Comparison of ENCODE assay signal across 21 cellular contexts in genomic region chr17:11388061-11388460, GRCh38.
DNase-seq lines count a peak whose midpoint lies in the region; ATAC-seq, FAIRE-seq and TF ChIP-seq lines count a peak whose summit lies in the region.
"Had no signal": no experiment of that assay in that cellular context is flagged by ENCODE, and none has a peak within 500 bp of the region (broad histone marks: within the 10 kb centered on the region; RNA-seq: fewer than 3 reads in every experiment).

No MANE protein-coding gene starts in this region.

- no peaks in the 10 kb centered on the region for H3K79me1 ChIP-seq in mesendoderm (ENCODE audit: low read length)

- no peaks in the 10 kb centered on the region for H3K9me1 ChIP-seq in K562 (ENCODE audit: control insufficient read depth, insufficient read depth, low read length)

- ATAC-seq in K562: no peak

- peak; percentile 3 for DNase-seq in DMS 273 (lab: John Stamatoyannopoulos, UW; ENCODE audit: unreplicated experiment)
- DNase-seq in DMS 273 treated with DMSO at 0.1 percent for 48 hours (lab: John Stamatoyannopoulos, UW): no peak
- peak in 1 of 4 experiments; percentile 0 for DNase-seq in K562 (ENCODE audit: extremely low read depth in 1 of 4, low spot score in 3 of 4)
- DNase-seq in mesendoderm: peak; percentile 49
- no peak for DNase-seq in NCI-H345 (lab: John Stamatoyannopoulos, UW)
- DNase-seq in CD4-positive, alpha-beta memory T cell: no peak
- DNase-seq: CD4-positive, CD25-positive, alpha-beta regulatory T cell; CD8-positive, alpha-beta memory T cell; DMS153; DND-41; GOT3 had no signal

- H2BK5ac ChIP-seq in mesendoderm (ENCODE audit: low read length): no peak overlapping the region

- peak overlapping the region in 1 of 7 donors; percentile 38 for H3K27ac Mint-ChIP-seq in CD4-positive, alpha-beta memory T cell
- H3K27ac Mint-ChIP-seq: B cell; CD4-positive, CD25-positive, alpha-beta regulatory T cell; CD8-positive, alpha-beta memory T cell had no signal

- CTCF ChIA-PET in K562 (lab: Yijun Ruan, JAX; ENCODE audit: low intra/inter-chr PET ratio): no interaction called here
- CTCF ChIA-PET in CD4-positive, alpha-beta memory T cell (lab: Charles Lee; ENCODE audit: partially characterized antibody): no interaction called here

- in situ Hi-C loops in K562 (cut with MboI): no loop called here

- H3K27me3 Mint-ChIP-seq in CD4-positive, alpha-beta memory T cell: peaks cover 0 to 2% of the 10 kb centered on the region in 2 donors
- H3K27me3 Mint-ChIP-seq: B cell; CD4-positive, CD25-positive, alpha-beta regulatory T cell had no signal

- H3K18ac ChIP-seq in mesendoderm (ENCODE audit: low read length): no peak overlapping the region

- 0% methylated on average over 4 of the region's 6 CpGs for WGBS in K562 (ENCODE audit: insufficient coverage, low coverage, missing lambda C conversion rate)
- no CpG with 5 or more reads among the region's 6 CpGs for WGBS in mesendoderm (ENCODE audit: extremely low coverage, insufficient coverage, low lambda C conversion rate)

- no peaks in the 10 kb centered on the region for H3K4me1 Mint-ChIP-seq in CD4-positive, alpha-beta memory T cell
- H3K4me1 Mint-ChIP-seq: B cell; CD4-positive, CD25-positive, alpha-beta regulatory T cell; CD8-positive, alpha-beta memory T cell had no signal

- H4K8ac ChIP-seq in mesendoderm (ENCODE audit: low read depth, low read length): no peak overlapping the region

- no peak overlapping the region for H2AFZ ChIP-seq in K562 (ENCODE audit: low read depth, low read length)

- H3K56ac ChIP-seq in mesendoderm (ENCODE audit: low read length): no peak overlapping the region

- TF ChIP-seq RAD21 in K562 (CRISPR knock-in tag; conservative IDR thresholded peaks at IDR 0.05 in 1 of 2, IDR thresholded peaks at IDR 0.05 in 1 of 2): no peak

- POLR2A ChIA-PET in K562 (lab: Yijun Ruan, JAX): no interaction called here
- POLR2A ChIA-PET in CD4-positive, alpha-beta memory T cell (lab: Charles Lee; ENCODE audit: partially characterized antibody): no interaction called here

- TF ChIP-seq POLR2A in K562 (conservative IDR thresholded peaks at IDR 0.05): no peak

- H3K4me3 Mint-ChIP-seq in CD4-positive, alpha-beta memory T cell: no peak overlapping the region
- H3K4me3 Mint-ChIP-seq: B cell; CD4-positive, CD25-positive, alpha-beta regulatory T cell; CD8-positive, alpha-beta memory T cell had no signal

- H3K4me1 ChIP-seq in K562 (replicated peaks in 1 of 2; ENCODE audit: control insufficient read depth in 2 of 2, insufficient read depth in 2 of 2, low read length in 2 of 2) (no peaks in the 10 kb centered on the region), mesendoderm (ENCODE audit: control insufficient read depth, low read depth, low read length) (no peaks in the 10 kb centered on the region)
- H3K4me1 ChIP-seq in CD4-positive, alpha-beta memory T cell (ENCODE audit: insufficient read depth, low read length): no peaks in the 10 kb centered on the region
- H3K4me1 ChIP-seq: BLaER1, HAP-1 had no signal

- FAIRE-seq in K562 (lab: Jason Lieb, UNC): no peak
- FAIRE-seq: A204.1, D721Med, G401.6, GM12892, H54 had no signal

- H3K4me2 ChIP-seq in K562 (ENCODE audit: insufficient read depth, low read length): no peak overlapping the region
- no peak overlapping the region for H3K4me2 ChIP-seq in mesendoderm (ENCODE audit: low read length)
- H3K4me2 ChIP-seq: BLaER1 had no signal

- no peaks in the 10 kb centered on the region for H3K27me3 ChIP-seq in K562 (ENCODE audit: control insufficient read depth in 2 of 2, insufficient read depth in 2 of 2, low read length in 2 of 2)
- H3K27me3 ChIP-seq in mesendoderm (ENCODE audit: insufficient read depth, low read length, poor library complexity): no peaks in the 10 kb centered on the region
- H3K27me3 ChIP-seq in CD4-positive, alpha-beta memory T cell (ENCODE audit: insufficient read depth, low read length): no peaks in the 10 kb centered on the region
- H3K27me3 ChIP-seq: BLaER1 had no signal

- no peaks in the 10 kb centered on the region for H3K36me3 Mint-ChIP-seq in CD4-positive, alpha-beta memory T cell
- H3K36me3 Mint-ChIP-seq: CD4-positive, CD25-positive, alpha-beta regulatory T cell; CD8-positive, alpha-beta memory T cell had no signal

- no TSS peak for BruUV-seq in K562 (replicated peaks; lab: Mats Ljungman, UMichigan)

- no peak overlapping the region for H2BK15ac ChIP-seq in mesendoderm (replicated peaks; ENCODE audit: low read depth)

- no peaks in the 10 kb centered on the region for H3K9me3 ChIP-seq in K562 (replicated peaks; ENCODE audit: control insufficient read depth, insufficient read depth, low read depth, low read length)
- H3K9me3 ChIP-seq in CD4-positive, alpha-beta memory T cell (ENCODE audit: control insufficient read depth in 1 of 2, low read length in 2 of 2): peaks cover 0 to 3% of the 10 kb centered on the region in 2 donors
- H3K9me3 ChIP-seq: BLaER1, HAP-1 had no signal

- H3K79me2 ChIP-seq in K562 (ENCODE audit: control insufficient read depth, insufficient read depth, low read length) (no peaks in the 10 kb centered on the region), mesendoderm (ENCODE audit: control insufficient read depth, insufficient read depth, low read length) (no peaks in the 10 kb centered on the region)

- TF ChIP-seq EP300 in K562 (IDR thresholded peaks at IDR 0.05; ENCODE audit: low read length): no peak

- no peaks in the 10 kb centered on the region for H3K36me3 ChIP-seq in K562 (ENCODE audit: control insufficient read depth, insufficient read depth, low read length)
- H3K36me3 ChIP-seq in mesendoderm (ENCODE audit: control insufficient read depth, insufficient read depth, low read length): no peaks in the 10 kb centered on the region
- H3K36me3 ChIP-seq in CD4-positive, alpha-beta memory T cell (ENCODE audit: insufficient read depth, low read length): no peaks in the 10 kb centered on the region
- H3K36me3 ChIP-seq: BLaER1, HAP-1 had no signal

- no peak overlapping the region for H3K9ac ChIP-seq in K562 (ENCODE audit: insufficient read depth in 1 of 2, low read depth in 2 of 2, low read length in 2 of 2)
- H3K9ac ChIP-seq in mesendoderm (ENCODE audit: low read length): no peak overlapping the region
- H3K9ac ChIP-seq: BLaER1 had no signal

- no peak overlapping the region for H3K4ac ChIP-seq in mesendoderm (ENCODE audit: low read depth, low read length)

- H3K4me3 ChIP-seq in K562 (no peak overlapping the region), mesendoderm (ENCODE audit: low read length) (no peak overlapping the region)
- no peak overlapping the region for H3K4me3 ChIP-seq in CD4-positive, alpha-beta memory T cell (ENCODE audit: low read length in 2 of 2)
- H3K4me3 ChIP-seq: BLaER1, HAP-1 had no signal

- intact Hi-C loops in K562 (cut with micrococcal nuclease): no loop called here
- intact Hi-C loops in CD4-positive, alpha-beta memory T cell (cut with micrococcal nuclease): no loop called here

- no peak overlapping the region for H2BK120ac ChIP-seq in mesendoderm (ENCODE audit: low read depth, low read length)

- no peak overlapping the region for H3K27ac ChIP-seq in K562 (ENCODE audit: extremely low read depth, low read depth, low read length)
- no peak overlapping the region for H3K27ac ChIP-seq in mesendoderm (ENCODE audit: low read depth, low read length)
- no peak overlapping the region for H3K27ac ChIP-seq in CD4-positive, alpha-beta memory T cell (ENCODE audit: low read depth, low read length)
- H3K27ac ChIP-seq: 22Rv1, BLaER1, C4-2B had no signal

- no peak overlapping the region for H3K23ac ChIP-seq in mesendoderm (ENCODE audit: low read length)

- no peaks in the 10 kb centered on the region for H4K20me1 ChIP-seq in K562 (replicated peaks; ENCODE audit: control insufficient read depth, insufficient read depth, low read length)
- H4K20me1 ChIP-seq: BLaER1 had no signal

- H3K9me3 Mint-ChIP-seq in CD4-positive, alpha-beta memory T cell: peaks cover 0 to 20% (median 12%) of the 10 kb centered on the region in 8 donors

- H4K5ac ChIP-seq in mesendoderm (ENCODE audit: low read length): no peak overlapping the region

- H2AK5ac ChIP-seq in mesendoderm (ENCODE audit: low read length): no peak overlapping the region

- no peak for TF ChIP-seq CTCF in K562 (IDR thresholded peaks at IDR 0.05 in 2 of 3, conservative IDR thresholded peaks at IDR 0.05 in 1 of 3; ENCODE audit: insufficient read depth in 2 of 3, low read depth in 1 of 3, low read length in 3 of 3)

TF ChIP-seq in K562, 482 proteins besides CTCF, POLR2A, EP300 and RAD21:
- TF ChIP-seq RFX1 (IDR thresholded peaks at IDR 0.05) (peak; percentile 47; the same call in 1 of the 2 replicates), ZFP1 (CRISPR knock-in tag; IDR thresholded peaks at IDR 0.05) (no peak)

Comparison
In these comparisons a context has a peak if more than half of its experiments do, and no peak if none do; other contexts are left out.
1. DNase-seq: peak in DMS 273 (single experiment) and mesendoderm (single experiment); none in DMS 273 treated with DMSO at 0.1 percent for 48 hours (single experiment), NCI-H345 (single experiment) and CD4-positive, alpha-beta memory T cell (0 of 5).